Comparison of ENCODE assay signal across 1 cellular context in genomic region chr6:142947702-142948480, GRCh38.
A peak's percentile ranks its signal among the peaks of the same experiment; 100 is the strongest.
TF ChIP-seq lines count a peak whose summit lies in the region.

No MANE protein-coding gene starts in this region.

TF ChIP-seq in HepG2, 621 proteins besides CTCF, POLR2A, EP300 and RAD21 (continued from another document and continues in another):
- TF ChIP-seq RNF219 (CRISPR knock-in tag; IDR thresholded peaks at IDR 0.05) (no peak), RCOR2 (CRISPR knock-in tag; IDR thresholded peaks at IDR 0.05) (no peak), ZSCAN12 (CRISPR knock-in tag; IDR thresholded peaks at IDR 0.05) (0 out of 2 replicates have a peak, but pooled peaks have one; percentile 32), MAFF (IDR thresholded peaks at IDR 0.05; ENCODE audit: low read depth, low read length) (no peak), SP5 (CRISPR knock-in tag; IDR thresholded peaks at IDR 0.05; ENCODE audit: borderline replicate concordance, low read depth) (no peak), ZFX (CRISPR knock-in tag; IDR thresholded peaks at IDR 0.05; ENCODE audit: low read depth) (no peak), SRY (CRISPR knock-in tag; IDR thresholded peaks at IDR 0.05) (no peak), TBL1XR1 (IDR thresholded peaks at IDR 0.05; ENCODE audit: borderline replicate concordance, low read length, partially characterized antibody) (no peak), TAF1 (CRISPR knock-in tag; IDR thresholded peaks at IDR 0.05) (no peak), GMEB2 (CRISPR knock-in tag; IDR thresholded peaks at IDR 0.05; ENCODE audit: low read depth) (no peak), ZNF784 (CRISPR knock-in tag; IDR thresholded peaks at IDR 0.05; ENCODE audit: borderline replicate concordance) (no peak), ZNF256 (CRISPR knock-in tag; conservative IDR thresholded peaks at IDR 0.05) (0 out of 2 replicates have a peak, but pooled peaks have one; percentile 19), NR2F6 (IDR thresholded peaks at IDR 0.05) (0 out of 2 replicates have a peak, but pooled peaks have one; percentile 2), NR2F6 (CRISPR knock-in tag; IDR thresholded peaks at IDR 0.05) (no peak), ZNF138 (CRISPR knock-in tag; IDR thresholded peaks at IDR 0.05; ENCODE audit: low read depth) (no peak), MIXL1 (CRISPR knock-in tag; IDR thresholded peaks at IDR 0.05) (0 out of 2 replicates have a peak, but pooled peaks have one; percentile 22), ZFY (CRISPR knock-in tag; IDR thresholded peaks at IDR 0.05) (no peak), ZNF589 (CRISPR knock-in tag; conservative IDR thresholded peaks at IDR 0.05) (no peak), NCOR1 (IDR thresholded peaks at IDR 0.05; ENCODE audit: borderline replicate concordance, low read length) (no peak), MIER3 (CRISPR knock-in tag; IDR thresholded peaks at IDR 0.05; ENCODE audit: borderline replicate concordance) (peak; percentile 8; the same call in 1 of the 2 replicates), MAFK (conservative IDR thresholded peaks at IDR 0.05 in 1 of 2, IDR thresholded peaks at IDR 0.05 in 1 of 2; ENCODE audit: low read length in 2 of 2) (peak in 1 of 2 experiments; percentile 0; a peak in 1 of 4 replicates), REXO4 (CRISPR knock-in tag; IDR thresholded peaks at IDR 0.05; ENCODE audit: borderline replicate concordance) (no peak), ELF3 (CRISPR knock-in tag; IDR thresholded peaks at IDR 0.05) (no peak), ZBTB1 (CRISPR knock-in tag; IDR thresholded peaks at IDR 0.05; ENCODE audit: borderline replicate concordance) (no peak), ZNF350 (CRISPR knock-in tag; IDR thresholded peaks at IDR 0.05; ENCODE audit: borderline replicate concordance, low read depth) (no peak), CREM (IDR thresholded peaks at IDR 0.05) (0 out of 2 replicates have a peak, but pooled peaks have one; percentile 16), CREM (CRISPR knock-in tag; IDR thresholded peaks at IDR 0.05) (no peak), MIER2 (CRISPR knock-in tag; IDR thresholded peaks at IDR 0.05) (no peak), NFKBIZ (CRISPR knock-in tag; IDR thresholded peaks at IDR 0.05) (no peak), BHLHE40 (IDR thresholded peaks at IDR 0.05; ENCODE audit: low read length) (no peak), HDAC6 (IDR thresholded peaks at IDR 0.05; ENCODE audit: low read depth, low read length) (no peak), ZNF737 (CRISPR knock-in tag; IDR thresholded peaks at IDR 0.05; ENCODE audit: borderline replicate concordance) (no peak), ZNF678 (CRISPR knock-in tag; IDR thresholded peaks at IDR 0.05) (no peak), TBX3 (IDR thresholded peaks at IDR 0.05; ENCODE audit: borderline replicate concordance) (no peak), NCOA5 (CRISPR knock-in tag; IDR thresholded peaks at IDR 0.05) (no peak), SSRP1 (CRISPR knock-in tag; IDR thresholded peaks at IDR 0.05) (no peak), SMC3 (IDR thresholded peaks at IDR 0.05; ENCODE audit: low read length) (0 out of 2 replicates have a peak, but pooled peaks have one; percentile 12), NR2F2 (IDR thresholded peaks at IDR 0.05; ENCODE audit: borderline replicate concordance, low read depth) (no peak), ASH2L (IDR thresholded peaks at IDR 0.05; ENCODE audit: insufficient read length, low read depth, low read length) (peak; percentile 12), STAG1 (CRISPR knock-in tag; IDR thresholded peaks at IDR 0.05) (0 out of 2 replicates have a peak, but pooled peaks have one; percentile 3), MBD4 (IDR thresholded peaks at IDR 0.05; ENCODE audit: borderline replicate concordance, low read length) (no peak), GATAD1 (CRISPR knock-in tag; IDR thresholded peaks at IDR 0.05) (0 out of 2 replicates have a peak, but pooled peaks have one; percentile 7)
- TF ChIP-seq, protein P1, sequence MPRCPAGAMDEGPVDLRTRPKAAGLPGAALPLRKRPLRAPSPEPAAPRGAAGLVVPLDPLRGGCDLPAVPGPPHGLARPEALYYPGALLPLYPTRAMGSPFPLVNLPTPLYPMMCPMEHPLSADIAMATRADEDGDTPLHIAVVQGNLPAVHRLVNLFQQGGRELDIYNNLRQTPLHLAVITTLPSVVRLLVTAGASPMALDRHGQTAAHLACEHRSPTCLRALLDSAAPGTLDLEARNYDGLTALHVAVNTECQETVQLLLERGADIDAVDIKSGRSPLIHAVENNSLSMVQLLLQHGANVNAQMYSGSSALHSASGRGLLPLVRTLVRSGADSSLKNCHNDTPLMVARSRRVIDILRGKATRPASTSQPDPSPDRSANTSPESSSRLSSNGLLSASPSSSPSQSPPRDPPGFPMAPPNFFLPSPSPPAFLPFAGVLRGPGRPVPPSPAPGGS (CRISPR knock-in tag; IDR thresholded peaks at IDR 0.05): no peak
- TF ChIP-seq, protein P2, sequence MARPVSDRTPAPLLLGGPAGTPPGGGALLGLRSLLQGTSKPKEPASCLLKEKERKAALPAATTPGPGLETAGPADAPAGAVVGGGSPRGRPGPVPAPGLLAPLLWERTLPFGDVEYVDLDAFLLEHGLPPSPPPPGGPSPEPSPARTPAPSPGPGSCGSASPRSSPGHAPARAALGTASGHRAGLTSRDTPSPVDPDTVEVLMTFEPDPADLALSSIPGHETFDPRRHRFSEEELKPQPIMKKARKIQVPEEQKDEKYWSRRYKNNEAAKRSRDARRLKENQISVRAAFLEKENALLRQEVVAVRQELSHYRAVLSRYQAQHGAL (CRISPR knock-in tag; IDR thresholded peaks at IDR 0.05; ENCODE audit: not compliant biosample characterization): no peak
- TF ChIP-seq, protein P3, sequence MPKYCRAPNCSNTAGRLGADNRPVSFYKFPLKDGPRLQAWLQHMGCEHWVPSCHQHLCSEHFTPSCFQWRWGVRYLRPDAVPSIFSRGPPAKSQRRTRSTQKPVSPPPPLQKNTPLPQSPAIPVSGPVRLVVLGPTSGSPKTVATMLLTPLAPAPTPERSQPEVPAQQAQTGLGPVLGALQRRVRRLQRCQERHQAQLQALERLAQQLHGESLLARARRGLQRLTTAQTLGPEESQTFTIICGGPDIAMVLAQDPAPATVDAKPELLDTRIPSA (CRISPR knock-in tag; IDR thresholded peaks at IDR 0.05; ENCODE audit: borderline replicate concordance): no peak
- TF ChIP-seq, protein P4, sequence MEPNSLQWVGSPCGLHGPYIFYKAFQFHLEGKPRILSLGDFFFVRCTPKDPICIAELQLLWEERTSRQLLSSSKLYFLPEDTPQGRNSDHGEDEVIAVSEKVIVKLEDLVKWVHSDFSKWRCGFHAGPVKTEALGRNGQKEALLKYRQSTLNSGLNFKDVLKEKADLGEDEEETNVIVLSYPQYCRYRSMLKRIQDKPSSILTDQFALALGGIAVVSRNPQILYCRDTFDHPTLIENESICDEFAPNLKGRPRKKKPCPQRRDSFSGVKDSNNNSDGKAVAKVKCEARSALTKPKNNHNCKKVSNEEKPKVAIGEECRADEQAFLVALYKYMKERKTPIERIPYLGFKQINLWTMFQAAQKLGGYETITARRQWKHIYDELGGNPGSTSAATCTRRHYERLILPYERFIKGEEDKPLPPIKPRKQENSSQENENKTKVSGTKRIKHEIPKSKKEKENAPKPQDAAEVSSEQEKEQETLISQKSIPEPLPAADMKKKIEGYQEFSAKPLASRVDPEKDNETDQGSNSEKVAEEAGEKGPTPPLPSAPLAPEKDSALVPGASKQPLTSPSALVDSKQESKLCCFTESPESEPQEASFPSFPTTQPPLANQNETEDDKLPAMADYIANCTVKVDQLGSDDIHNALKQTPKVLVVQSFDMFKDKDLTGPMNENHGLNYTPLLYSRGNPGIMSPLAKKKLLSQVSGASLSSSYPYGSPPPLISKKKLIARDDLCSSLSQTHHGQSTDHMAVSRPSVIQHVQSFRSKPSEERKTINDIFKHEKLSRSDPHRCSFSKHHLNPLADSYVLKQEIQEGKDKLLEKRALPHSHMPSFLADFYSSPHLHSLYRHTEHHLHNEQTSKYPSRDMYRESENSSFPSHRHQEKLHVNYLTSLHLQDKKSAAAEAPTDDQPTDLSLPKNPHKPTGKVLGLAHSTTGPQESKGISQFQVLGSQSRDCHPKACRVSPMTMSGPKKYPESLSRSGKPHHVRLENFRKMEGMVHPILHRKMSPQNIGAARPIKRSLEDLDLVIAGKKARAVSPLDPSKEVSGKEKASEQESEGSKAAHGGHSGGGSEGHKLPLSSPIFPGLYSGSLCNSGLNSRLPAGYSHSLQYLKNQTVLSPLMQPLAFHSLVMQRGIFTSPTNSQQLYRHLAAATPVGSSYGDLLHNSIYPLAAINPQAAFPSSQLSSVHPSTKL (CRISPR knock-in tag; IDR thresholded peaks at IDR 0.05): no peak
- TF ChIP-seq, protein P5, sequence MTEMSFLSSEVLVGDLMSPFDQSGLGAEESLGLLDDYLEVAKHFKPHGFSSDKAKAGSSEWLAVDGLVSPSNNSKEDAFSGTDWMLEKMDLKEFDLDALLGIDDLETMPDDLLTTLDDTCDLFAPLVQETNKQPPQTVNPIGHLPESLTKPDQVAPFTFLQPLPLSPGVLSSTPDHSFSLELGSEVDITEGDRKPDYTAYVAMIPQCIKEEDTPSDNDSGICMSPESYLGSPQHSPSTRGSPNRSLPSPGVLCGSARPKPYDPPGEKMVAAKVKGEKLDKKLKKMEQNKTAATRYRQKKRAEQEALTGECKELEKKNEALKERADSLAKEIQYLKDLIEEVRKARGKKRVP (CRISPR knock-in tag; IDR thresholded peaks at IDR 0.05): 0 out of 4 replicates have a peak, but pooled peaks of 1 of the 2 experiments have one; percentile 7
- TF ChIP-seq, protein P6, sequence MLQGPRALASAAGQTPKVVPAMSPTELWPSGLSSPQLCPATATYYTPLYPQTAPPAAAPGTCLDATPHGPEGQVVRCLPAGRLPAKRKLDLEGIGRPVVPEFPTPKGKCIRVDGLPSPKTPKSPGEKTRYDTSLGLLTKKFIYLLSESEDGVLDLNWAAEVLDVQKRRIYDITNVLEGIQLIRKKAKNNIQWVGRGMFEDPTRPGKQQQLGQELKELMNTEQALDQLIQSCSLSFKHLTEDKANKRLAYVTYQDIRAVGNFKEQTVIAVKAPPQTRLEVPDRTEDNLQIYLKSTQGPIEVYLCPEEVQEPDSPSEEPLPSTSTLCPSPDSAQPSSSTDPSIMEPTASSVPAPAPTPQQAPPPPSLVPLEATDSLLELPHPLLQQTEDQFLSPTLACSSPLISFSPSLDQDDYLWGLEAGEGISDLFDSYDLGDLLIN (CRISPR knock-in tag; IDR thresholded peaks at IDR 0.05; ENCODE audit: borderline replicate concordance): no peak
- TF ChIP-seq, protein P7, sequence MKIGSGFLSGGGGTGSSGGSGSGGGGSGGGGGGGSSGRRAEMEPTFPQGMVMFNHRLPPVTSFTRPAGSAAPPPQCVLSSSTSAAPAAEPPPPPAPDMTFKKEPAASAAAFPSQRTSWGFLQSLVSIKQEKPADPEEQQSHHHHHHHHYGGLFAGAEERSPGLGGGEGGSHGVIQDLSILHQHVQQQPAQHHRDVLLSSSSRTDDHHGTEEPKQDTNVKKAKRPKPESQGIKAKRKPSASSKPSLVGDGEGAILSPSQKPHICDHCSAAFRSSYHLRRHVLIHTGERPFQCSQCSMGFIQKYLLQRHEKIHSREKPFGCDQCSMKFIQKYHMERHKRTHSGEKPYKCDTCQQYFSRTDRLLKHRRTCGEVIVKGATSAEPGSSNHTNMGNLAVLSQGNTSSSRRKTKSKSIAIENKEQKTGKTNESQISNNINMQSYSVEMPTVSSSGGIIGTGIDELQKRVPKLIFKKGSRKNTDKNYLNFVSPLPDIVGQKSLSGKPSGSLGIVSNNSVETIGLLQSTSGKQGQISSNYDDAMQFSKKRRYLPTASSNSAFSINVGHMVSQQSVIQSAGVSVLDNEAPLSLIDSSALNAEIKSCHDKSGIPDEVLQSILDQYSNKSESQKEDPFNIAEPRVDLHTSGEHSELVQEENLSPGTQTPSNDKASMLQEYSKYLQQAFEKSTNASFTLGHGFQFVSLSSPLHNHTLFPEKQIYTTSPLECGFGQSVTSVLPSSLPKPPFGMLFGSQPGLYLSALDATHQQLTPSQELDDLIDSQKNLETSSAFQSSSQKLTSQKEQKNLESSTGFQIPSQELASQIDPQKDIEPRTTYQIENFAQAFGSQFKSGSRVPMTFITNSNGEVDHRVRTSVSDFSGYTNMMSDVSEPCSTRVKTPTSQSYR (CRISPR knock-in tag; IDR thresholded peaks at IDR 0.05; ENCODE audit: borderline replicate concordance): no peak
